ENCODE assay signal across 8 cellular contexts in the genomic region with DNA sequence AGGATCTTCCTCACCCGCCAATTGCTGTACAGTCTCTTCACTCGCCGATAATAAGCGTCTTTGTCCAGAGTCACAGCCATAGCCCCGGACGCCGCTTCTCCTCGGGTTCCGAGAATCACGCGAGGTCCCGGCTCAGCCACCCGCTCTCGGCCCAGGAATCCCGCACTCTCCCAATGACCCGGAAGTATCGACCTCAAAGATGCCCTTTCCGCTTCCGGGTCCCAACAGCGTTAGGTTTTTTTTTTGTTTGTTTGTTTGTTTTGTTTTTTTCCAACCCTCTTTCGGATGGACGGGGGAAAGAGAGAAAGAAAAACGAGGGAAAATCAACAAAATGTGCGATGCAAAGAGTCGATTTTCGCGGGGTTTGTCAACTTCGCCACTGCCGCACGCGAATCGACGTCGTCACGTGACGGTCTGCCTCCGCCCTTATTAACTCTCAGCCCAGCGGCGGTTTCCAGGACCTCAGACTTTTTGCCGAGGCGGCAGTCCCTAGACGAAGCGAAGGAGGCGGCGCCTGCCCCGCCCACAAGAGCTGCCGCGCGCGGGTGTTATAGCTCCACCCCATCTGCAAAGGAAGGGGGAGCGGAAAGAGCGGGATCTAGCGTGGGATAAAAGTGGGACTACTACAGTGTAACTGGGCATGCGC. TPM values are rescaled to one million over a fixed set of nuclear protein-coding genes. Genes with fewer than 3 reads are reported as not detected.
DNase-seq lines count a peak whose midpoint lies in the region; ATAC-seq lines count a peak whose summit lies in the region.

A gene (minus strand): TSS at position 172 of the 646 bp plus-strand sequence. CDS start 92 bp downstream, at position 80.

- H3K27ac Mint-ChIP-seq in effector memory CD8-positive, alpha-beta T cell = peak within 1 kb of the TSS; percentile 99
- H3K27ac Mint-ChIP-seq in memory B cell = peak within 1 kb of the TSS; percentile 98

- H3K27me3 Mint-ChIP-seq in effector memory CD8-positive, alpha-beta T cell = no peaks in the 10 kb centered on the region
- H3K27me3 Mint-ChIP-seq in memory B cell = no peaks in the 10 kb centered on the region

- peak within 1 kb of the TSS; percentile 92 to 97 for H3K4me3 Mint-ChIP-seq in effector memory CD8-positive, alpha-beta T cell
- peak within 1 kb of the TSS; percentile 99 for H3K4me3 Mint-ChIP-seq in memory B cell

- ATAC-seq in GM21360 (IDR thresholded peaks at IDR 0.05; ENCODE audit: unreplicated experiment) (peak; percentile 85), memory B cell (ENCODE audit: low read depth) (peak; percentile 91)
- peak; percentile 93 for ATAC-seq in effector memory CD8-positive, alpha-beta T cell (replicated peaks)

- DNase-seq in COLO668 (lab: John Stamatoyannopoulos, UW; ENCODE audit: unreplicated experiment) (peak; percentile 98), HT1080 (ENCODE audit: low read depth) (peak; percentile 97), NOMO-1 treated with DMSO at 0.1 percent for 48 hours (lab: John Stamatoyannopoulos, UW; ENCODE audit: unreplicated experiment) (peak; percentile 95), memory B cell (ENCODE audit: low spot score in 2 of 2) (peak; percentile 82 to 89)
- DNase-seq in activated CD8-positive, alpha-beta memory T cell treated with anti-CD3 and anti-CD28 coated beads for 4 hours (ENCODE audit: low read depth in 2 of 2) = peak; percentile 88 to 91
- peak; percentile 93 to 94 (median 94) for DNase-seq in effector memory CD8-positive, alpha-beta T cell
- DNase-seq in stimulated activated CD8-positive, alpha-beta memory T cell treated with anti-CD3 and anti-CD28 coated beads, Interleukin-12 subunit alpha, Interleukin-12 subunit beta, amount 100 ng/mL, for 24 hours (ENCODE audit: extremely low read depth) = peak; percentile 84

- H3K9me3 Mint-ChIP-seq in effector memory CD8-positive, alpha-beta T cell = no peaks in the 10 kb centered on the region
- H3K9me3 Mint-ChIP-seq in memory B cell = no peaks in the 10 kb centered on the region

- peaks cover 18 to 38% of the 10 kb centered on the region in 2 donors for H3K4me1 Mint-ChIP-seq in effector memory CD8-positive, alpha-beta T cell (ENCODE audit: low read depth in 2 of 2)
- H3K4me1 Mint-ChIP-seq in memory B cell = peaks cover 25% of the 10 kb centered on the region

- H3K36me3 Mint-ChIP-seq in effector memory CD8-positive, alpha-beta T cell (ENCODE audit: insufficient read depth) = peaks cover 34% of the 10 kb centered on the region
- H3K36me3 Mint-ChIP-seq in memory B cell = peaks cover 3% of the 10 kb centered on the region

RNA-seq across cellular contexts. Expression of the gene that starts here (rescaled TPM):
- total RNA-seq in HT1080 (2014; rRNA removed; shearing (Covaris generic)) = 112 and 124 TPM in 2 replicates
- 101 and 107 TPM in 2 replicates for polyA plus RNA-seq in HT1080 (2015; cell fraction: cytosol; rRNA removed)
- 231 and 245 TPM in 2 replicates for polyA plus RNA-seq in HT1080 (2015; cell fraction: nucleus; rRNA removed)

Comparison
In these comparisons a context has a peak if more than half of its experiments do, and no peak if none do; other contexts are left out.
1. Peak in every context shown above with its lines: DNase-seq and ATAC-seq.